In genomic region chr3:38454884-38455638, GRCh38 we compare ENCODE assay signal across 8 cellular contexts. TPM values are rescaled to one million over a fixed set of nuclear protein-coding genes. Genes with fewer than 3 reads are reported as not detected.
DNase-seq lines count a peak whose midpoint lies in the region; ATAC-seq, FAIRE-seq and TF ChIP-seq lines count a peak whose summit lies in the region.

No MANE protein-coding gene starts in this region.

- peak overlapping the region; percentile 99 for H3K4me3 Mint-ChIP-seq in activated CD4-positive, alpha-beta T cell treated with anti-CD3 and anti-CD28 coated beads, Interleukin-2, amount 10 ng/mL, durations not matched to agents 24 days and 14 days
- H3K4me3 Mint-ChIP-seq in stimulated activated memory B cell treated with anti-CD40 and anti-IgM and Interleukin-4, amounts not matched to agents 10 μg/mL and 1 μg/mL and 100 μg/mL, for 72 hours, result peak overlapping the region; percentile 94

- H3K36me3 ChIP-seq in effector memory CD4-positive, alpha-beta T cell (ENCODE audit: control insufficient read depth, insufficient read depth, low read length), result no peaks in the 10 kb centered on the region

- H3K27ac Mint-ChIP-seq in activated CD4-positive, alpha-beta T cell treated with anti-CD3 and anti-CD28 coated beads, Interleukin-2, amount 10 ng/mL, durations not matched to agents 24 days and 14 days, result peak overlapping the region; percentile 92
- H3K27ac Mint-ChIP-seq in stimulated activated memory B cell treated with anti-CD40 and anti-IgM and Interleukin-4, amounts not matched to agents 10 μg/mL and 1 μg/mL and 100 μg/mL, for 72 hours, result peak overlapping the region; percentile 66

- H3K4me3 ChIP-seq in effector memory CD4-positive, alpha-beta T cell (ENCODE audit: insufficient read depth, low read depth, low read length, poor library complexity, severe bottlenecking), result peak overlapping the region; percentile 66

- no peaks in the 10 kb centered on the region for H3K27me3 ChIP-seq in effector memory CD4-positive, alpha-beta T cell (replicated peaks; ENCODE audit: control insufficient read depth, insufficient read depth, low read length, poor library complexity, severe bottlenecking)

- TF ChIP-seq CTCF in D721Med (IDR thresholded peaks at IDR 0.05; ENCODE audit: insufficient read depth, missing control alignments), result no peak

- H3K27ac ChIP-seq in effector memory CD4-positive, alpha-beta T cell (ENCODE audit: insufficient read depth, low read length, poor library complexity, severe bottlenecking), result no peak overlapping the region

- peaks cover 16% of the 10 kb centered on the region for H3K27me3 Mint-ChIP-seq in activated CD4-positive, alpha-beta T cell treated with anti-CD3 and anti-CD28 coated beads, Interleukin-2, amount 10 ng/mL, durations not matched to agents 24 days and 14 days
- peaks cover 27% of the 10 kb centered on the region for H3K27me3 Mint-ChIP-seq in stimulated activated memory B cell treated with anti-CD40 and anti-IgM and Interleukin-4, amounts not matched to agents 10 μg/mL and 1 μg/mL and 100 μg/mL, for 72 hours

- no peaks in the 10 kb centered on the region for H3K9me3 ChIP-seq in effector memory CD4-positive, alpha-beta T cell (ENCODE audit: control insufficient read depth, low read length)

- ATAC-seq in stimulated activated memory B cell treated with anti-CD40 and anti-IgM and Interleukin-4, amounts not matched to agents 10 μg/mL and 1 μg/mL and 100 μg/mL, for 72 hours, result peak; percentile 32
- no peak for ATAC-seq in HG03469 (IDR thresholded peaks at IDR 0.05; ENCODE audit: unreplicated experiment)

- peaks cover 14% of the 10 kb centered on the region for H3K4me1 ChIP-seq in effector memory CD4-positive, alpha-beta T cell (ENCODE audit: control insufficient read depth, insufficient read depth, low read length, poor library complexity, severe bottlenecking)

- no peak for FAIRE-seq in D721Med (lab: Jason Lieb, UNC)

- DNase-seq in D721Med (ENCODE audit: insufficient read length, low spot score), result peak; percentile 83
- peak; percentile 34 for DNase-seq in H4 (ENCODE audit: low spot score)
- DNase-seq in NCI-H1930 (lab: John Stamatoyannopoulos, UW), result peak; percentile 24 to 31
- DNase-seq in activated CD4-positive, alpha-beta T cell treated with anti-CD3 and anti-CD28 coated beads, Interleukin-2, amount 10 ng/mL, durations not matched to agents 24 days and 14 days, result peak; percentile 82
- peak in 1 of 3 donors; percentile 30 for DNase-seq in effector memory CD4-positive, alpha-beta T cell
- DNase-seq in lung microvascular endothelial cell (ENCODE audit: low read depth in 2 of 2), result peak; percentile 38 to 66

- H3K36me3 Mint-ChIP-seq in activated CD4-positive, alpha-beta T cell treated with anti-CD3 and anti-CD28 coated beads, Interleukin-2, amount 10 ng/mL, durations not matched to agents 24 days and 14 days (ENCODE audit: low read depth), result peaks cover 5% of the 10 kb centered on the region
- no peaks in the 10 kb centered on the region for H3K36me3 Mint-ChIP-seq in stimulated activated memory B cell treated with anti-CD40 and anti-IgM and Interleukin-4, amounts not matched to agents 10 μg/mL and 1 μg/mL and 100 μg/mL, for 72 hours

- intact Hi-C loops in activated CD4-positive, alpha-beta T cell treated with anti-CD3 and anti-CD28 coated beads, Interleukin-2, amount 10 ng/mL, durations not matched to agents 24 days and 14 days (cut with micrococcal nuclease), result loop anchor here (1.0 to 10.0 kb wide), 2 partner anchors 109 to 290 kb away; partner anchors contain the start of genes OXSR1 and XYLB

- H3K4me1 Mint-ChIP-seq in activated CD4-positive, alpha-beta T cell treated with anti-CD3 and anti-CD28 coated beads, Interleukin-2, amount 10 ng/mL, durations not matched to agents 24 days and 14 days, result peaks cover 19% of the 10 kb centered on the region
- peaks cover 25% of the 10 kb centered on the region for H3K4me1 Mint-ChIP-seq in stimulated activated memory B cell treated with anti-CD40 and anti-IgM and Interleukin-4, amounts not matched to agents 10 μg/mL and 1 μg/mL and 100 μg/mL, for 72 hours

- peaks cover 13% of the 10 kb centered on the region for H3K9me3 Mint-ChIP-seq in activated CD4-positive, alpha-beta T cell treated with anti-CD3 and anti-CD28 coated beads, Interleukin-2, amount 10 ng/mL, durations not matched to agents 24 days and 14 days
- H3K9me3 Mint-ChIP-seq in stimulated activated memory B cell treated with anti-CD40 and anti-IgM and Interleukin-4, amounts not matched to agents 10 μg/mL and 1 μg/mL and 100 μg/mL, for 72 hours, result no peaks in the 10 kb centered on the region

RNA-seq across cellular contexts. Expression of gene ACVR2B, which starts 1.4 kb away (rescaled TPM):
- 0.74 and 1.3 TPM in 2 replicates for total RNA-seq in H4 (2014; rRNA removed; shearing (Covaris generic))
- total RNA-seq in activated CD4-positive, alpha-beta T cell treated with anti-CD3 and anti-CD28 coated beads, Interleukin-2, amount 10 ng/mL, durations not matched to agents 24 days and 14 days, result 12.2 and 12.6 TPM in 2 replicates
- total RNA-seq in lung microvascular endothelial cell, result 2.2 and 4.2 TPM in 2 replicates

RNA-seq across cellular contexts. Expression of gene EXOG, which starts 41.1 kb away (rescaled TPM):
- total RNA-seq in H4 (2014; rRNA removed; shearing (Covaris generic)), result 8.7 and 11.1 TPM in 2 replicates
- total RNA-seq in activated CD4-positive, alpha-beta T cell treated with anti-CD3 and anti-CD28 coated beads, Interleukin-2, amount 10 ng/mL, durations not matched to agents 24 days and 14 days, result 18.0 and 20.8 TPM in 2 replicates
- 5.2 TPM in 2 replicates for total RNA-seq in lung microvascular endothelial cell
